8 cellular contexts compared by ENCODE assay signal in the genomic region with DNA sequence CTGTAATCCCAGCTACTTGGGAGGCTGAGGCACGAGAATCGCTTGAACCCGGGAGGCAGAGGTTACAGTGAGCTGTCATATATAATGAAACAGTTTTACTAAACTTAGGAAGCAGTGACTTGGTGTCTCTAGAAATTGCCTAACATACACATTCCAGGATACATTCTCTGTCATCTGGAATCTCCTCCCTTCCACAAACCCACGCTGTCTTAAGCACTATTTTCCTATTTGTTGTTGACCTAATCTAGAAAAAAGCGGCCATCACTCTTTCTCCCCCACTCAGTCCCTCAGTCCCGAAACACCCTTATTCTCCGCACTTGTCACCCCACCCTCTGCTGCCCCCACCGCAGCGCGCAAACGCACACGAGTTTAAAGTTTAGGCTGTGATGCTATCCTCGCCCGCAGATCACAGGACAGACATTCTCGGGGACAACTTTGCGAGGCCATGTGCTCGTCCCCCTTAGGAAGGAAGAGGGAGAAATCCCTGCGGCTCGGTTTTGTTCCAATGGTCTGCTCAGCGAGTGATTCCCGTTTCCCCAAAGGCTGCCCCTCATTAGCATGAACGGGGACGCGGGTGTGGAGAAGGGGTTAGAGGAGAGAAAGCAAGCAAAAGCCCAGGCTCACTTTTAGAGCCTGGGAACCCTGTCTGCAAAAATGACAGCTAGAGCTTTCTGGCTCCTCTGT. TPM values are rescaled to one million over a fixed set of nuclear protein-coding genes. Genes with fewer than 3 reads are reported as not detected.
DNase-seq lines count a peak whose midpoint lies in the region; ATAC-seq and TF ChIP-seq lines count a peak whose summit lies in the region.
"Not testable (repeated sequence)": the region's sequence is repeated elsewhere in the genome, so short reads cannot be mapped to it uniquely, and the experiment has no call there.

No MANE protein-coding gene starts in this region.

- H3K9ac ChIP-seq in KMS-11, result peak overlapping the region; percentile 83

- DNase-seq in AG10803 (ENCODE audit: low read depth), result peak; percentile 88
- not testable (repeated sequence) for DNase-seq in activated CD4-positive, alpha-beta T cell treated with anti-CD3 and anti-CD28 coated beads, Interleukin-2, amount 10 ng/mL, durations not matched to agents 7 days and 5 days; heart right ventricle
- DNase-seq in choroid plexus epithelial cell (ENCODE audit: low read depth), result peak; percentile 68
- DNase-seq in mucosa of gallbladder (ENCODE audit: low spot score), result peak; percentile 19
- DNase-seq in stimulated activated CD4-positive, alpha-beta T cell treated with anti-CD3 and anti-CD28 coated beads, Interleukin-15, amount 100 ng/mL, for 24 hours, result peak; percentile 26

- H3K36me3 ChIP-seq in KMS-11 (ENCODE audit: insufficient read depth); heart right ventricle: not testable (repeated sequence)

- peak overlapping the region; percentile 92 for H2AFZ ChIP-seq in KMS-11 (ENCODE audit: low read depth)

- not testable (repeated sequence) for TF ChIP-seq CTCF in AG10803 (conservative IDR thresholded peaks at IDR 0.05; ENCODE audit: low read length); KMS-11 (conservative IDR thresholded peaks at IDR 0.05; ENCODE audit: low read depth, low read length); choroid plexus epithelial cell (conservative IDR thresholded peaks at IDR 0.05; ENCODE audit: low read depth, low read length); heart right ventricle (IDR thresholded peaks at IDR 0.05)

- peak overlapping the region; percentile 82 for H3K27ac Mint-ChIP-seq in activated CD4-positive, alpha-beta T cell treated with anti-CD3 and anti-CD28 coated beads, Interleukin-2, amount 10 ng/mL, durations not matched to agents 7 days and 5 days

- H3K27me3 Mint-ChIP-seq in activated CD4-positive, alpha-beta T cell treated with anti-CD3 and anti-CD28 coated beads, Interleukin-2, amount 10 ng/mL, durations not matched to agents 7 days and 5 days, result peaks cover 23% of the 10 kb centered on the region

- not testable (repeated sequence) for H4K20me1 ChIP-seq in KMS-11 (ENCODE audit: insufficient read depth)

- H3K9me3 ChIP-seq in heart right ventricle, result not testable (repeated sequence)

- CTCF ChIA-PET in activated CD4-positive, alpha-beta T cell treated with anti-CD3 and anti-CD28 coated beads, Interleukin-2, amount 10 ng/mL, durations not matched to agents 7 days and 5 days (lab: Charles Lee), result interaction anchor here (0.6 to 3.1 kb wide), 3 partner anchors 9 to 833 kb away, joined by 4 to 14 read pairs (median 5); no protein-coding TSS in a partner anchor

- ATAC-seq in GM18868 (IDR thresholded peaks at IDR 0.05; ENCODE audit: unreplicated experiment) (peak; percentile 17), heart right ventricle (peak in 7 of 8 donors; percentile 1 to 20 (median 14))

- H3K4me3 ChIP-seq in AG10803 (ENCODE audit: low read length) (peak overlapping the region; percentile 50), choroid plexus epithelial cell (ENCODE audit: low read depth, low read length) (peak overlapping the region; percentile 55), heart right ventricle (peak overlapping the region; percentile 38 to 95 (median 72))
- not testable (repeated sequence) for H3K4me3 ChIP-seq in KMS-11 (IDR thresholded peaks at IDR 0.05; ENCODE audit: insufficient read depth, low read depth, low read length)

- peak overlapping the region; percentile 62 for H3K27ac ChIP-seq in KMS-11
- peak overlapping the region; percentile 33 to 95 (median 88) for H3K27ac ChIP-seq in heart right ventricle

- H3K36me3 Mint-ChIP-seq in activated CD4-positive, alpha-beta T cell treated with anti-CD3 and anti-CD28 coated beads, Interleukin-2, amount 10 ng/mL, durations not matched to agents 7 days and 5 days (ENCODE audit: low read depth), result not testable (repeated sequence)

- H3K9me3 Mint-ChIP-seq in activated CD4-positive, alpha-beta T cell treated with anti-CD3 and anti-CD28 coated beads, Interleukin-2, amount 10 ng/mL, durations not matched to agents 7 days and 5 days, result not testable (repeated sequence)

- WGBS in heart right ventricle, 2 donors, result 15 to 16% methylated on average over 24 of the region's 24 CpGs

- H3K79me2 ChIP-seq in KMS-11 (ENCODE audit: insufficient read depth, low read depth), result not testable (repeated sequence)

- peak overlapping the region; percentile 73 for H3K4me3 Mint-ChIP-seq in activated CD4-positive, alpha-beta T cell treated with anti-CD3 and anti-CD28 coated beads, Interleukin-2, amount 10 ng/mL, durations not matched to agents 7 days and 5 days

- peak overlapping the region; percentile 55 for H3K4me2 ChIP-seq in KMS-11

- H3K4me1 Mint-ChIP-seq in activated CD4-positive, alpha-beta T cell treated with anti-CD3 and anti-CD28 coated beads, Interleukin-2, amount 10 ng/mL, durations not matched to agents 7 days and 5 days, result peaks cover 32% of the 10 kb centered on the region

- H3K4me1 ChIP-seq in KMS-11 (ENCODE audit: low read depth, poor library complexity, severe bottlenecking) (peaks cover 23% of the 10 kb centered on the region), heart right ventricle (peaks cover 5 to 28% (median 12%) of the 10 kb centered on the region in 9 donors)

- intact Hi-C loops in heart right ventricle (cut with DNase I), result loop anchor here in 1 of 10 donors (5.0 kb wide), 1 partner anchor 674 kb away; no protein-coding TSS in a partner anchor

- POLR2A ChIA-PET in activated CD4-positive, alpha-beta T cell treated with anti-CD3 and anti-CD28 coated beads, Interleukin-2, amount 10 ng/mL, durations not matched to agents 7 days and 5 days (lab: Charles Lee), result not testable (repeated sequence)

- not testable (repeated sequence) for H3K27me3 ChIP-seq in KMS-11 (ENCODE audit: insufficient read depth, low read depth); heart right ventricle

RNA-seq across cellular contexts. Expression of gene LRRC37A, which starts 28.8 kb away (rescaled TPM):
- 1 to 10 TPM; 1.5 to 2.1 TPM for total RNA-seq in activated CD4-positive, alpha-beta T cell treated with anti-CD3 and anti-CD28 coated beads, Interleukin-2, amount 10 ng/mL, durations not matched to agents 7 days and 5 days
- total RNA-seq in heart right ventricle (1 to 10 TPM in 7 of 10 donors, under 1 TPM in 3; 0.19 to 4.1 (median 1.2) TPM), mucosa of gallbladder (2.6 TPM)
- polyA plus RNA-seq in heart right ventricle, result 1 to 10 TPM in 1 of 2 donors, under 1 TPM in 1; 0.36 to 1.8 TPM
